In genomic region chr14:52716160-52716559, GRCh38 we compare ENCODE assay signal across 1 cellular context.
TF ChIP-seq lines count a peak whose summit lies in the region.

No MANE protein-coding gene starts in this region.

TF ChIP-seq in HepG2, 621 proteins besides CTCF, POLR2A, EP300 and RAD21:
- no peak for TF ChIP-seq KLF9 (CRISPR knock-in tag; IDR thresholded peaks at IDR 0.05; ENCODE audit: low read depth)
- no peak for TF ChIP-seq CBFB (CRISPR knock-in tag; IDR thresholded peaks at IDR 0.05)
- TF ChIP-seq BHLHE40 (IDR thresholded peaks at IDR 0.05; ENCODE audit: low read length) = no peak
- no peak for TF ChIP-seq ZNF878 (CRISPR knock-in tag; IDR thresholded peaks at IDR 0.05)
- no peak for TF ChIP-seq ADNP (CRISPR knock-in tag; IDR thresholded peaks at IDR 0.05)
- TF ChIP-seq CEBPB (IDR thresholded peaks at IDR 0.05; ENCODE audit: borderline replicate concordance, low read depth, low read length) = peak; percentile 52; the same call in 1 of the 2 replicates
- no peak for TF ChIP-seq ZNF274 (CRISPR knock-in tag; IDR thresholded peaks at IDR 0.05)
- no peak for TF ChIP-seq ZNF552 (CRISPR knock-in tag; IDR thresholded peaks at IDR 0.05; ENCODE audit: borderline replicate concordance)
- TF ChIP-seq ZNF512B (CRISPR knock-in tag; IDR thresholded peaks at IDR 0.05; ENCODE audit: borderline replicate concordance) = no peak
TF ChIP-seq in HepG2: peak in this region for 1.
